ENCODE assay signal across 8 cellular contexts in the genomic region with DNA sequence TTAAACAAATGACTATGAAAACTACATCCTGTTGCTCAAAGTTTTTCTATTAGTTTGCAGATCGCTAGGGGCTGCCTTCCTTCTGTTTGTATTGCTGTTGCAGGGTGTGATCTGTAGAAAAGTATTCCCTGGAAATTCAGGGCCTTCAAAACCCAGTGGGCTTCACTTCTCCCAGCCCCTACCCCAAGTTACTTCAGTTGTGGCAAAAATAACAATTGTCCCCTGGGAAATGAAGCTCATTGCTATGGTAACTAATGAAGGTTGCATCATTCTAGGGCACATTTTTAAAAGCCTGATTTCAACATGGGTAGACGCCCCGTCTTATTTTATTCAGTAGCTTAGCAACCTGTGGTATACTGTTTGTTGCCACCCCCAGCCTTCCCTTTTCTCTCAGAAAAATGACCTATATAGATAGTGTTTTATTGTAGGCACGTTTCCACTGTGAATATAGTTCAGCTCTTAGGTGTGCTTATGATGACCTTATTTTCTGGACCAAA.
DNase-seq lines count a peak whose midpoint lies in the region; ATAC-seq, FAIRE-seq and TF ChIP-seq lines count a peak whose summit lies in the region.

No MANE protein-coding gene starts in this region.

- H3K79me2 ChIP-seq in H1 (ENCODE audit: control insufficient read depth in 1 of 2, insufficient read depth in 2 of 2, low read length in 2 of 2): peaks cover 8 to 81% of the 10 kb centered on the region in 2 experiments; a peak in 3 of 4 replicates

- no peak for TF ChIP-seq RAD21 in H1 (IDR thresholded peaks at IDR 0.05 in 1 of 2, conservative IDR thresholded peaks at IDR 0.05 in 1 of 2; ENCODE audit: low read depth in 2 of 2, low read length in 2 of 2)

- no peak overlapping the region for H2BK15ac ChIP-seq in H1 (ENCODE audit: low read length)

- no peak overlapping the region for H2AK5ac ChIP-seq in H1 (ENCODE audit: low read depth, low read length)

- H2BK12ac ChIP-seq in H1 (ENCODE audit: low read depth, low read length): peak overlapping the region; percentile 98; the same call in 1 of the 2 replicates

- peak; percentile 46 for DNase-seq in AG08396 (ENCODE audit: low spot score)
- DNase-seq in SJSA1 (ENCODE audit: low read depth in 1 of 2, low spot score in 2 of 2): peak in 1 of 2 experiments; percentile 33
- DNase-seq in H1 (ENCODE audit: low read depth in 1 of 2, low spot score in 2 of 2): no peak
- DNase-seq in omental fat pad (ENCODE audit: low spot score): no peak
- DNase-seq in 8988T: no peak
- no peak for DNase-seq in cerebellar nuclear complex (lab: John Stamatoyannopoulos, UW)

- H2BK120ac ChIP-seq in H1 (replicated peaks; ENCODE audit: low read depth, low read length): no peak overlapping the region

- H3K27ac ChIP-seq in SJSA1 (peak overlapping the region; percentile 96), H1 (ENCODE audit: low read depth, low read length) (peak overlapping the region; percentile 73; the same call in 1 of the 2 replicates)

- no peak for FAIRE-seq in H1 (lab: Jason Lieb, UNC)

- peak; percentile 50 for ATAC-seq in GM21723 (IDR thresholded peaks at IDR 0.05; ENCODE audit: unreplicated experiment)
- peak; percentile 75 for ATAC-seq in omental fat pad (ENCODE audit: low FRiP score)
- no peak for ATAC-seq in HG03571 (IDR thresholded peaks at IDR 0.05; ENCODE audit: unreplicated experiment)

- H4K8ac ChIP-seq in H1 (ENCODE audit: extremely low read depth, insufficient read depth, low read length): no peak overlapping the region

- H4K5ac ChIP-seq in H1 (ENCODE audit: insufficient read length, low read depth, low read length): no peak overlapping the region

- H3K79me1 ChIP-seq in H1 (ENCODE audit: low read depth, low read length): 0 out of 2 replicates have a peak, but pooled peaks cover 5% of the 10 kb centered on the region

- TF ChIP-seq CTCF in H1 (IDR thresholded peaks at IDR 0.05; ENCODE audit: control extremely low read depth in 1 of 3, insufficient read depth in 1 of 3, low read depth in 1 of 3, low read length in 3 of 3) (no peak), omental fat pad (IDR thresholded peaks at IDR 0.05) (no peak)

- H3K9me3 ChIP-seq in SJSA1 (replicated peaks) (no peaks in the 10 kb centered on the region), H1 (ENCODE audit: insufficient read depth in 2 of 2, low read depth in 1 of 2, low read length in 1 of 2) (no peaks in the 10 kb centered on the region)

- H3K4ac ChIP-seq in H1 (replicated peaks; ENCODE audit: insufficient read length, low read depth, low read length): no peak overlapping the region

- no peak overlapping the region for H3K18ac ChIP-seq in H1 (ENCODE audit: extremely low read depth, low read length)

- H2BK5ac ChIP-seq in H1 (ENCODE audit: low read depth, low read length): peak overlapping the region; percentile 96; the same call in 1 of the 2 replicates

- WGBS in H1 (ENCODE audit: extremely low coverage in 1 of 2, insufficient coverage in 1 of 2, insufficient read length in 1 of 2, insufficient replicate concordance in 2 of 2, low coverage in 1 of 2, low lambda C conversion rate in 2 of 2, missing lambda C conversion rate in 1 of 2), 2 experiments: 42% methylated on average over 4 of the region's 4 CpGs; no CpG with 5 or more reads in 1 of the 2 experiments

- peaks cover 5% of the 10 kb centered on the region; the same call in 1 of the 2 replicates for H3K36me3 ChIP-seq in SJSA1
- no peaks in the 10 kb centered on the region for H3K36me3 ChIP-seq in H1 (ENCODE audit: control insufficient read depth in 2 of 4, insufficient read depth in 4 of 4, low read length in 3 of 4)

- H3K23ac ChIP-seq in H1 (ENCODE audit: insufficient read length): no peak overlapping the region

- H4K20me1 ChIP-seq in H1 (replicated peaks in 1 of 2; ENCODE audit: control insufficient read depth in 1 of 2, insufficient read depth in 2 of 2, low read length in 2 of 2): no peaks in the 10 kb centered on the region

- no peak for TF ChIP-seq POLR2A in H1 (IDR thresholded peaks at IDR 0.05; ENCODE audit: control extremely low read depth in 1 of 2, low read depth in 2 of 2, low read length in 2 of 2)

- H3K4me1 ChIP-seq in SJSA1 (replicated peaks) (peaks cover 41% of the 10 kb centered on the region), H1 (replicated peaks in 1 of 4; ENCODE audit: control insufficient read depth in 3 of 4, insufficient read depth in 4 of 4, low read length in 3 of 4) (peaks cover 13 to 38% (median 23%) of the 10 kb centered on the region in 4 experiments)

- no peak overlapping the region for H3K14ac ChIP-seq in H1 (ENCODE audit: insufficient read length)

- H3K23me2 ChIP-seq in H1 (ENCODE audit: low read depth, low read length): no peaks in the 10 kb centered on the region

- H3K56ac ChIP-seq in H1 (replicated peaks; ENCODE audit: insufficient read length, low read depth, low read length): no peak overlapping the region

- H4K91ac ChIP-seq in H1 (replicated peaks; ENCODE audit: insufficient read length, low read length): peak overlapping the region; percentile 4

- no peak overlapping the region for H3K4me3 ChIP-seq in SJSA1
- peak overlapping the region in 1 of 4 experiments; percentile 17; a peak in 1 of 8 replicates for H3K4me3 ChIP-seq in H1 (ENCODE audit: extremely low read depth in 1 of 4, insufficient read depth in 2 of 4, low read depth in 3 of 4, low read length in 4 of 4)

- H3K4me2 ChIP-seq in H1 (ENCODE audit: insufficient read depth in 1 of 2, low read depth in 2 of 2, low read length in 2 of 2): peak overlapping the region; percentile 49 to 74; a peak in 2 of 4 replicates

- CTCF ChIA-PET in H1 (lab: Charles Lee; ENCODE audit: partially characterized antibody): interaction anchor here (0.7 to 1.6 kb wide), 4 partner anchors 38 to 200 kb away, joined by 3 read pairs; no protein-coding TSS in a partner anchor

- no peaks in the 10 kb centered on the region for H3K27me3 ChIP-seq in SJSA1 (replicated peaks)
- H3K27me3 ChIP-seq in H1 (replicated peaks in 1 of 4; ENCODE audit: control insufficient read depth in 3 of 4, extremely low read depth in 1 of 4, insufficient read depth in 3 of 4, low read length in 3 of 4): no peaks in the 10 kb centered on the region

- POLR2A ChIA-PET in H1 (lab: Charles Lee; ENCODE audit: partially characterized antibody): interaction anchor here (0.6 to 2.5 kb wide), 3 partner anchors 24 to 511 kb away, joined by 3 to 12 read pairs (median 4); a partner anchor contains a TSS

- H2AFZ ChIP-seq in H1 (ENCODE audit: low read length): no peak overlapping the region

- no peak overlapping the region for H3K9ac ChIP-seq in H1 (replicated peaks in 1 of 4; ENCODE audit: extremely low read depth in 1 of 4, low read depth in 3 of 4, low read length in 3 of 4)

- TF ChIP-seq EP300 in H1 (IDR thresholded peaks at IDR 0.05; ENCODE audit: borderline replicate concordance in 1 of 2, low read depth in 2 of 2, low read length in 2 of 2): no peak

- H2BK20ac ChIP-seq in H1 (ENCODE audit: low read length): 0 out of 2 replicates have a peak overlapping the region, but pooled peaks have one; percentile 27

TF ChIP-seq in H1, 55 proteins besides CTCF, POLR2A, EP300 and RAD21:
- peak; percentile 92 for TF ChIP-seq CEBPB (IDR thresholded peaks at IDR 0.05; ENCODE audit: low read depth, low read length)
- TF ChIP-seq JUND (IDR thresholded peaks at IDR 0.05; ENCODE audit: low read length): no peak
